13 cellular contexts compared by ENCODE assay signal in genomic region chr16:85444879-85445778, GRCh38.
DNase-seq lines count a peak whose midpoint lies in the region; ATAC-seq and TF ChIP-seq lines count a peak whose summit lies in the region.
"Had no signal": no experiment of that assay in that cellular context is flagged by ENCODE, and none has a peak within 500 bp of the region (broad histone marks: within the 10 kb centered on the region; RNA-seq: fewer than 3 reads in every experiment).

No MANE protein-coding gene starts in this region.

- no peaks in the 10 kb centered on the region for H3K36me3 Mint-ChIP-seq in glutamatergic neuron (ENCODE audit: unreplicated experiment)
- H3K36me3 Mint-ChIP-seq in stimulated activated effector memory CD8-positive, alpha-beta T cell treated with anti-CD3 and anti-CD28 coated beads, Interleukin-12 subunit alpha, Interleukin-12 subunit beta, amount 100 ng/mL, for 72 hours, result no peaks in the 10 kb centered on the region

- no peaks in the 10 kb centered on the region for H3K27me3 ChIP-seq in Karpas-422 (ENCODE audit: low read length)

- peaks cover 4% of the 10 kb centered on the region for H3K4me1 ChIP-seq in Karpas-422 (ENCODE audit: low read length)

- no peak overlapping the region for H2AFZ ChIP-seq in Karpas-422 (ENCODE audit: low read length)

- H3K4me3 ChIP-seq in Karpas-422 (ENCODE audit: low read length), result no peak overlapping the region

- H3K27me3 Mint-ChIP-seq in glutamatergic neuron (ENCODE audit: unreplicated experiment), result peaks cover 25% of the 10 kb centered on the region

- no peak for ATAC-seq in GM18505 (IDR thresholded peaks at IDR 0.05; ENCODE audit: unreplicated experiment)
- no peak for ATAC-seq in stimulated activated effector memory CD8-positive, alpha-beta T cell treated with anti-CD3 and anti-CD28 coated beads, Interleukin-12 subunit alpha, Interleukin-12 subunit beta, amount 100 ng/mL, for 72 hours
- ATAC-seq in activated CD4-positive, CD25-positive, alpha-beta regulatory T cell treated with anti-CD3 and anti-CD28 coated beads, Interleukin-2, amount 50 U/mL, for 24 hours, result no peak

- TF ChIP-seq CTCF in glutamatergic neuron (IDR thresholded peaks at IDR 0.05; ENCODE audit: partially characterized antibody, unreplicated experiment), result no peak

- no peak overlapping the region for H3K27ac ChIP-seq in Karpas-422 (ENCODE audit: low read length)

- H3K9ac ChIP-seq in Karpas-422 (ENCODE audit: low read length), result no peak overlapping the region

- peak overlapping the region; percentile 12 for H3K27ac Mint-ChIP-seq in glutamatergic neuron (ENCODE audit: unreplicated experiment)
- no peak overlapping the region for H3K27ac Mint-ChIP-seq in stimulated activated effector memory CD8-positive, alpha-beta T cell treated with anti-CD3 and anti-CD28 coated beads, Interleukin-12 subunit alpha, Interleukin-12 subunit beta, amount 100 ng/mL, for 72 hours
- H3K27ac Mint-ChIP-seq: activated T-helper 2 cell treated with anti-CD3 and anti-CD28 coated beads, Interferon-gamma antibody, Interleukin-2, Interleukin-4, amounts not matched to agents 10 μg/mL and 5 μg/mL and 100 μg/mL, durations not matched to agents 14 hours and 24 hours and 36 hours; B cell; HFFc6; T-helper 1 cell treated with Interleukin-12 subunit alpha and Interleukin-12 subunit beta and Interleukin-4 antibody, amounts not matched to agents 30 μg/mL and 1 μg/mL, for 36 hours had no signal

- no peak overlapping the region for H3K4me3 Mint-ChIP-seq in glutamatergic neuron (ENCODE audit: unreplicated experiment)
- H3K4me3 Mint-ChIP-seq in stimulated activated effector memory CD8-positive, alpha-beta T cell treated with anti-CD3 and anti-CD28 coated beads, Interleukin-12 subunit alpha, Interleukin-12 subunit beta, amount 100 ng/mL, for 72 hours, result no peak overlapping the region
- H3K4me3 Mint-ChIP-seq: B cell; HFFc6; T-helper 1 cell treated with Interleukin-12 subunit alpha and Interleukin-12 subunit beta and Interleukin-4 antibody, amounts not matched to agents 30 μg/mL and 1 μg/mL, for 36 hours had no signal

- H4K20me1 ChIP-seq in Karpas-422 (ENCODE audit: insufficient read depth, low read depth, low read length), result peaks cover 5% of the 10 kb centered on the region; the same call in 1 of the 2 replicates

- no peaks in the 10 kb centered on the region for H3K9me3 ChIP-seq in Karpas-422 (ENCODE audit: low read length)

- peaks cover 33% of the 10 kb centered on the region for H3K9me3 Mint-ChIP-seq in glutamatergic neuron (ENCODE audit: unreplicated experiment)
- H3K9me3 Mint-ChIP-seq in stimulated activated effector memory CD8-positive, alpha-beta T cell treated with anti-CD3 and anti-CD28 coated beads, Interleukin-12 subunit alpha, Interleukin-12 subunit beta, amount 100 ng/mL, for 72 hours, result no peaks in the 10 kb centered on the region
- H3K9me3 Mint-ChIP-seq: activated T-helper 2 cell treated with anti-CD3 and anti-CD28 coated beads, Interferon-gamma antibody, Interleukin-2, Interleukin-4, amounts not matched to agents 10 μg/mL and 5 μg/mL and 100 μg/mL, durations not matched to agents 14 hours and 24 hours and 36 hours; HFFc6; T-helper 1 cell treated with Interleukin-12 subunit alpha and Interleukin-12 subunit beta and Interleukin-4 antibody, amounts not matched to agents 30 μg/mL and 1 μg/mL, for 36 hours had no signal

- H3K4me1 Mint-ChIP-seq in glutamatergic neuron (ENCODE audit: low read depth, unreplicated experiment), result peaks cover 43% of the 10 kb centered on the region
- H3K4me1 Mint-ChIP-seq in stimulated activated effector memory CD8-positive, alpha-beta T cell treated with anti-CD3 and anti-CD28 coated beads, Interleukin-12 subunit alpha, Interleukin-12 subunit beta, amount 100 ng/mL, for 72 hours, result peaks cover 13% of the 10 kb centered on the region

- H3K79me2 ChIP-seq in Karpas-422 (ENCODE audit: low read length), result no peaks in the 10 kb centered on the region

- H3K36me3 ChIP-seq in Karpas-422 (ENCODE audit: insufficient read depth, low read length), result no peaks in the 10 kb centered on the region

- no peaks in the 10 kb centered on the region for H3K9me2 ChIP-seq in Karpas-422 (replicated peaks; ENCODE audit: insufficient read depth, low read length)

- no peak for TF ChIP-seq POLR2A in GM18505 (IDR thresholded peaks at IDR 0.05; ENCODE audit: borderline replicate concordance, extremely low read depth, insufficient read depth, insufficient read length)

- no peak overlapping the region for H3K4me2 ChIP-seq in Karpas-422 (ENCODE audit: low read depth, low read length, poor library complexity, severe bottlenecking)

- peak; percentile 72 for DNase-seq in Ammon's horn (ENCODE audit: low spot score)
- DNase-seq in Karpas-422, result peak; percentile 49
- DNase-seq in NCI-H748 (lab: John Stamatoyannopoulos, UW; ENCODE audit: unreplicated experiment), result peak; percentile 92
- DNase-seq in glutamatergic neuron, result no peak
- DNase-seq in stimulated activated effector memory CD8-positive, alpha-beta T cell treated with anti-CD3 and anti-CD28 coated beads, Interleukin-12 subunit alpha, Interleukin-12 subunit beta, amount 100 ng/mL, for 72 hours (ENCODE audit: low spot score in 2 of 2), result no peak
- no peak for DNase-seq in retina
- DNase-seq: effector CD8-positive, alpha-beta T cell; HFFc6 had no signal

Comparison
In these comparisons a context has a peak if more than half of its experiments do, and no peak if none do; other contexts are left out.
1. DNase-seq: peak in Ammon's horn (single experiment), Karpas-422 (single experiment) and NCI-H748 (single experiment); none in glutamatergic neuron (single experiment), stimulated activated effector memory CD8-positive, alpha-beta T cell treated with anti-CD3 and anti-CD28 coated beads, Interleukin-12 subunit alpha, Interleukin-12 subunit beta, amount 100 ng/mL, for 72 hours (0 of 2) and retina (single experiment).